1 cellular context compared by ENCODE assay signal in the genomic region with DNA sequence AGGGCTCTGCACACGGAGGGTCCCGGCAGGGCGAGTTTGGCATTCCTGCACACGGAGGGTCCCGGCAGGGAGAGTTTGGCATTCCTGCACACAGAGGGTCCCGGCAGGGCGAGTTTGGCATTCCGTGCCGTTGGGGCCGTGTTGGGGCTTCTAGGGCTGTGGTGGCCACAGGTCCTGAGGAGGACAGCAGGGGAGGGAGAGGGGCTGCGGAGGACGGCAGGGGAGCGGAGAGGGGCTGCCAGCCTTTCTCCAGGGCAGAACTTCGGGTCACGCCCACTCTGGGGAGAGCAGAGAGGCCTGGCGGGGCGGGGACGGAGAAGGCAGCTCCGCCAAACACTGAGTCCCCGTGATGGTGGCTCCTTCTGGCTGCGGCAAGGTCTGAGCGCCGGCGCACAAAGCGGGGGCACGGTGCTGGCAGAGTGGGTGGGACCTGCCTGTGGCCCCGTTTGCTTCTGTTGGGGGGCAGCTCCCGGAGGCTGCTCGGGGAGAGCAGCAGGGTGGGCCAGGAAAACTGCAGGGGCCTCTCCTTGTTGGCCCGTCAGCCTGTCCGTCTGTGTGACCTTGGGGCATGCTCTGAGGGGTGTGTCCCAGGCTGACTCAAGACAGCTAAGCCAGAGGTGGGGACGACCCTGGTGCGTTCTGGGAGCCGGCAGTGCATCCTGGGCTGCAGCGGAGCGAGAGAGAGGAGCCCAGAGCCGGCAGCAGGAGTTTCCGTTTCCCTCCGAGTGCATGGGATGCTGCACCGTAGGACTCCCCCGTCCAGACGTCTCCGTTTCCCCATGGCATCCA.
TF ChIP-seq lines count a peak whose summit lies in the region.

No MANE protein-coding gene starts in this region.

TF ChIP-seq in K562, 482 proteins besides CTCF, POLR2A, EP300 and RAD21:
- TF ChIP-seq TSHZ1 (CRISPR knock-in tag; IDR thresholded peaks at IDR 0.05), result no peak
- TF ChIP-seq ZFX (CRISPR knock-in tag; IDR thresholded peaks at IDR 0.05), result no peak
- peak; percentile 63 for TF ChIP-seq POLR2G (IDR thresholded peaks at IDR 0.05; ENCODE audit: low read depth, low read length)
- TF ChIP-seq PKNOX1 (IDR thresholded peaks at IDR 0.05), result peak; percentile 73
